Comparison of ENCODE assay signal across 8 cellular contexts in the genomic region with DNA sequence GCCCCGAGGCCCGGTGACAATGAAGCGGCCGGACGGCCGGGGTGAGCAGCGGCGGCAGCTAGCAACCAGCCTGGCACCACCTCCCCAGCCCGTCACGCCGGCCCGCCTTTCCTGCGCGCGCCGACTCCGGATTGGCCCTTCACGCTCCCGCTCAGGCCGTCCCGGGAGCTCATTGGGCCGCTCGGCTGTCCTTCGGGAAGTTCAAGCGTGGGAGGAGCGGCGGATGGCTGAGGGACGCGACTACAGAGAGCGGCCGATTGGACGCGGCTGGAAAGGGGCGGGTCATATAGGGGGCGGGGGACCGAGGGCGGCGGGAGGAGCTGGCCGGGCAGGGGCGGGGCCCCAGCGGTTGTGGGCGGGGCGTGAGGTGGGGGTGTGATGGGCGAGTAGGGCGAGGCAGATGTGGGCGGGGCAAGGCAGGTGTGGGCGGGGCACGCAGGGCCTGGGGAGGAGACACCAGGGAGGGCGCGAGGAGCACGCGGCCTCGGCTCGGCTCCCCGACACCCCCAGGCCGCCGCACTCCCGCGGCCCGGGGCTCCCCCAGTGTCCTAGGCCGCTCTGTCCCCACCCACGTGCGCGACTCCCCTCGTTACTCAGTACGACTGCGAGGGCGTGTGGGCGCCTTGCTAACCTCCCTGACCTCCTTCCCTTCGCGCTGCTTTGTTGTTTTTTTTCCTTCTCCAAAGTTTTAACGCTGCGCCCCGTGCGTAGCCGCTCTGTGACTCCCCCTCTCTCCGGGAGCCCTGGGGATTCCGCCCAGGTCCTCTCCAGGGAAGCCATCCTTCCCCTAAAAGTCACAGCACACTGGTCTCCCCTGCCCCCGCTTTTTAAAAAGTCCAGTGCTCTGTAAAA. TPM values are rescaled to one million over a fixed set of nuclear protein-coding genes. Genes with fewer than 3 reads are reported as not detected.
DNase-seq lines count a peak whose midpoint lies in the region; ATAC-seq and TF ChIP-seq lines count a peak whose summit lies in the region.

Gene CEP131 (minus strand): TSS at position 60 of the 852 bp plus-strand sequence. CDS start 2,909 bp downstream, outside the sequence.

- DNase-seq in ACHN (peak; percentile 99), NCI-H2196 treated with DMSO at 0.1 percent for 48 hours (lab: John Stamatoyannopoulos, UW; ENCODE audit: unreplicated experiment) (peak; percentile 98), breast epithelium (ENCODE audit: low spot score in 2 of 2) (peak; percentile 99)

- intact Hi-C loops in breast epithelium (cut with DNase I; ENCODE audit: low total_unique reads): no loop called here

- peak; percentile 85 for ATAC-seq in GM18873 (IDR thresholded peaks at IDR 0.05; ENCODE audit: low FRiP score, unreplicated experiment)
- ATAC-seq in HG03139 (IDR thresholded peaks at IDR 0.05; ENCODE audit: unreplicated experiment): peak; percentile 92

- H3K4me3 ChIP-seq in breast epithelium (peak within 1 kb of the TSS; percentile 76 to 98 (median 84)), iPS-18c (ENCODE audit: insufficient read depth, low read depth, low read length) (peak within 1 kb of the TSS; percentile 85), skeletal muscle tissue (ENCODE audit: low read length in 3 of 3) (peak within 1 kb of the TSS; percentile 73 to 78 (median 77))

- no peaks in the 10 kb centered on the region for H3K9me3 ChIP-seq in breast epithelium
- H3K9me3 ChIP-seq in iPS-18c (ENCODE audit: control insufficient read depth, insufficient read depth, low read length): no peaks in the 10 kb centered on the region
- H3K9me3 ChIP-seq in skeletal muscle tissue (ENCODE audit: control insufficient read depth in 3 of 3, low read length in 3 of 3): no peaks in the 10 kb centered on the region

- in situ Hi-C loops in ACHN (cut with HindIII; ENCODE audit: low pct_ligation_motif_present, low pct_unique_long_range_greater_than_20kb, low sequenced_read_pairs): no loop called here

- no peak for TF ChIP-seq POLR2A in breast epithelium (IDR thresholded peaks at IDR 0.05)

- H3K4me1 ChIP-seq in breast epithelium (peaks cover 8% of the 10 kb centered on the region in 2 donors), skeletal muscle tissue (ENCODE audit: control insufficient read depth in 3 of 3, insufficient read depth in 3 of 3, low read length in 3 of 3) (peaks cover 13 to 19% (median 15%) of the 10 kb centered on the region in 3 donors)

- H3K36me3 ChIP-seq in breast epithelium: no peaks in the 10 kb centered on the region
- peaks cover 0 to 2% (median 0%) of the 10 kb centered on the region in 3 donors for H3K36me3 ChIP-seq in skeletal muscle tissue (ENCODE audit: control insufficient read depth in 3 of 3, insufficient read depth in 3 of 3, low read length in 3 of 3)

- H3K27me3 ChIP-seq in breast epithelium (no peaks in the 10 kb centered on the region), skeletal muscle tissue (ENCODE audit: control insufficient read depth in 3 of 3, insufficient read depth in 3 of 3, low read length in 3 of 3) (no peaks in the 10 kb centered on the region)

- H3K27ac ChIP-seq in VCaP (peak within 1 kb of the TSS; percentile 78), breast epithelium (peak within 1 kb of the TSS; percentile 66 to 77), skeletal muscle tissue (ENCODE audit: low read depth, low read length) (peak within 1 kb of the TSS; percentile 3)

- H3K9ac ChIP-seq in skeletal muscle tissue (ENCODE audit: low read depth in 1 of 3, low read length in 3 of 3): peak within 1 kb of the TSS; percentile 43 to 79 (median 62)

- TF ChIP-seq CTCF in VCaP (conservative IDR thresholded peaks at IDR 0.05) (no peak), breast epithelium (IDR thresholded peaks at IDR 0.05) (no peak)

RNA-seq across cellular contexts. Expression of gene CEP131, which starts in this region (rescaled TPM):
- total RNA-seq in breast epithelium (10 to 100 TPM in 1 of 3 donors, 1 to 10 TPM in 2; 6.9 to 12.8 (median 9.7) TPM), skeletal muscle tissue (10.4 TPM)

Comparison
In these comparisons a context has a peak if more than half of its experiments do, and no peak if none do; other contexts are left out.
1. Peak in every context shown above with its lines: DNase-seq, ATAC-seq, H3K4me3 ChIP-seq and H3K27ac ChIP-seq.
2. H3K27ac ChIP-seq: peak in every context shown above with its lines; median percentile 78 in VCaP; 72 in breast epithelium; 3 in skeletal muscle tissue.